8 cellular contexts compared by ENCODE assay signal in the genomic region with DNA sequence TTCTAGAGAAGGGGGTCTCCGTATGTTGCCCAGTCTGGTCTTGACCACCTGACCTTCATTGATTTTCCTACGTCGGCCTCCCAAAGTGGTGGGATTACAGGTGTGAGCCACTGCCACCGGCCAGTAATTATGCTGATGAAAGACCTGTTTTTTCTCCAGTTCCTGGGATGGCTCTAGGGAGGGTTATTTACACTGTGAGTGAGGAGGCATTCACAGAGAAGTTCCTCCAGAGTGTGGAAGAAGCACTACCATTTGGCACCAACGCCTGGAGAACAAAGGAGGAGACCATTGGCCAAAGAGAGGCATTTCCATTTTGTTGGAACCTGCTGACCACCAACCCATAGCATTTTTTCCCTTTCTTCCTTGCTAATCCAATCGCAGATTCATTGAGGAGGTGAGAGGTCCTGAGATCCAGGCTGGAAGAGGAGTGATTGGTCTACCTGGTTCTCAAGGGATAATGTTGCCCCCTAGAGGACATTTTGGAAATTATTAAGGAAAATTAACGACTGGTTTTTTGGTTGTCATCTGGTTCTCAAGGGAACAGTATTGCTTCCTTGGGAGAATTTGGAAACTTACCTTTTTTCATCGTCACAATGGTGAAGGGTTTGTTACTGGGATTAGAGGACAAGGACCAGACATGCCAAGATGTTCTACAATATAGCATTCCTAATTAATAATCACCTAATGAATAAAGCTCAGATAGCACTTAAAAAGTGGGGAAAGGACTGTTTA. TPM values are rescaled to one million over a fixed set of nuclear protein-coding genes. Genes with fewer than 3 reads are reported as not detected.
DNase-seq lines count a peak whose midpoint lies in the region; ATAC-seq and TF ChIP-seq lines count a peak whose summit lies in the region.

No MANE protein-coding gene starts in this region.

- peak; percentile 67 for DNase-seq in COR-L47 (lab: John Stamatoyannopoulos, UW)
- DNase-seq in NCI-H345 treated with DMSO at 0.1 percent for 48 hours (lab: John Stamatoyannopoulos, UW; ENCODE audit: unreplicated experiment), result peak; percentile 6
- DNase-seq in adipocyte (ENCODE audit: low read depth), result peak; percentile 93
- no peak for DNase-seq in right atrium auricular region (ENCODE audit: low spot score)
- no peak for DNase-seq in sigmoid colon

- peak overlapping the region; percentile 58 for H3K9ac ChIP-seq in adipocyte (ENCODE audit: low read length)

- H3K9me3 ChIP-seq in HEK293 (ENCODE audit: control insufficient read depth, insufficient read depth, low read depth, low read length) (no peaks in the 10 kb centered on the region), adipocyte (ENCODE audit: control insufficient read depth, low read length) (no peaks in the 10 kb centered on the region), right atrium auricular region (no peaks in the 10 kb centered on the region), sigmoid colon (no peaks in the 10 kb centered on the region)

- TF ChIP-seq CTCF in HEK293 (tag by site-specific recombination; IDR thresholded peaks at IDR 0.05), result peak; percentile 44; the same call in 1 of the 2 replicates
- TF ChIP-seq CTCF in right atrium auricular region (IDR thresholded peaks at IDR 0.05), result peak; percentile 47 to 84
- peak; percentile 70 to 88 (median 78) for TF ChIP-seq CTCF in sigmoid colon (IDR thresholded peaks at IDR 0.05)

- ATAC-seq in GM21723 (IDR thresholded peaks at IDR 0.05; ENCODE audit: unreplicated experiment) (no peak), HG02571 (IDR thresholded peaks at IDR 0.05; ENCODE audit: unreplicated experiment) (no peak)

- H3K36me3 ChIP-seq in HEK293 (ENCODE audit: control insufficient read depth in 2 of 2, insufficient read depth in 1 of 2, low read length in 2 of 2), result no peaks in the 10 kb centered on the region
- H3K36me3 ChIP-seq in adipocyte (ENCODE audit: control insufficient read depth, insufficient read depth, low read length, severe bottlenecking), result no peaks in the 10 kb centered on the region
- no peaks in the 10 kb centered on the region for H3K36me3 ChIP-seq in right atrium auricular region
- no peaks in the 10 kb centered on the region for H3K36me3 ChIP-seq in sigmoid colon

- TF ChIP-seq EP300 in sigmoid colon (IDR thresholded peaks at IDR 0.05), result no peak

- H3K4me1 ChIP-seq in HEK293 (ENCODE audit: control insufficient read depth, insufficient read depth, low read length), result no peaks in the 10 kb centered on the region
- peaks cover 23% of the 10 kb centered on the region for H3K4me1 ChIP-seq in adipocyte (ENCODE audit: control insufficient read depth, insufficient read depth, low read length)
- no peaks in the 10 kb centered on the region for H3K4me1 ChIP-seq in right atrium auricular region
- peaks cover 0 to 17% (median 10%) of the 10 kb centered on the region in 4 donors for H3K4me1 ChIP-seq in sigmoid colon

- POLR2A ChIA-PET in HEK293 (lab: Yijun Ruan, JAX), result interaction anchor here (0.9 to 1.3 kb wide), 2 partner anchors 12 to 112 kb away, joined by 4 to 7 read pairs; partner anchors contain the start of gene ZC3H4

- H3K4me3 ChIP-seq in HEK293 (ENCODE audit: low read depth, low read length) (no peak overlapping the region), adipocyte (ENCODE audit: low read length) (peak overlapping the region; percentile 5), right atrium auricular region (no peak overlapping the region), sigmoid colon (no peak overlapping the region)

- no peak for TF ChIP-seq POLR2A in sigmoid colon (IDR thresholded peaks at IDR 0.05)

- H3K27me3 ChIP-seq in adipocyte (replicated peaks; ENCODE audit: control insufficient read depth, insufficient read depth, low read length), result no peaks in the 10 kb centered on the region
- H3K27me3 ChIP-seq in right atrium auricular region, result no peaks in the 10 kb centered on the region
- H3K27me3 ChIP-seq in sigmoid colon, result no peaks in the 10 kb centered on the region

- CTCF ChIA-PET in HEK293 (lab: Yijun Ruan, JAX), result interaction anchor here (0.6 to 6.4 kb wide), 32 partner anchors 9 to 464 kb away, joined by 3 to 69 read pairs (median 4); partner anchors contain the start of genes DACT3 and ZC3H4

- no peak overlapping the region for H3K27ac ChIP-seq in HEK293 (ENCODE audit: extremely low read depth, low read depth, low read length)
- H3K27ac ChIP-seq in right atrium auricular region, result no peak overlapping the region
- peak overlapping the region; percentile 7 to 41 (median 35) for H3K27ac ChIP-seq in sigmoid colon

- 21 to 40% methylated on average over 8 of the region's 8 CpGs for WGBS in sigmoid colon, 2 donors

- intact Hi-C loops in sigmoid colon (cut with DNase I), result loop anchor here (1.0 to 5.0 kb wide), 2 partner anchors 46 to 88 kb away; no protein-coding TSS in a partner anchor

TF ChIP-seq in HEK293, 187 proteins besides CTCF, POLR2A, EP300 and RAD21 (continues in another document):
- TF ChIP-seq ZNF660 (tag by site-specific recombination; IDR thresholded peaks at IDR 0.05), result peak; percentile 73; the same call in 1 of the 2 replicates
- no peak for TF ChIP-seq ZSCAN30 (tag by site-specific recombination; IDR thresholded peaks at IDR 0.05)
- TF ChIP-seq ZSCAN23 (tag by site-specific recombination; IDR thresholded peaks at IDR 0.05), result no peak
- no peak for TF ChIP-seq ZNF140 (tag by site-specific recombination; IDR thresholded peaks at IDR 0.05)
- no peak for TF ChIP-seq ZNF768 (tag by site-specific recombination; IDR thresholded peaks at IDR 0.05)
- no peak for TF ChIP-seq REPIN1 (tag by site-specific recombination; IDR thresholded peaks at IDR 0.05; ENCODE audit: low read depth)
- no peak for TF ChIP-seq ZNF175 (tag by site-specific recombination; IDR thresholded peaks at IDR 0.05)
- no peak for TF ChIP-seq ZNF623 (tag by site-specific recombination; IDR thresholded peaks at IDR 0.05)
- TF ChIP-seq ZNF785 (tag by site-specific recombination; IDR thresholded peaks at IDR 0.05), result no peak
- no peak for TF ChIP-seq ZNF776 (tag by site-specific recombination; IDR thresholded peaks at IDR 0.05; ENCODE audit: borderline replicate concordance)
- TF ChIP-seq GLIS1 (tag by site-specific recombination; IDR thresholded peaks at IDR 0.05), result no peak; the same call in 1 of the 2 replicates
- no peak for TF ChIP-seq ZBTB21 (tag by site-specific recombination; IDR thresholded peaks at IDR 0.05)
- TF ChIP-seq IKZF3 (tag by site-specific recombination; IDR thresholded peaks at IDR 0.05), result peak; percentile 89
- no peak for TF ChIP-seq ZNF624 (tag by site-specific recombination; IDR thresholded peaks at IDR 0.05)
- TF ChIP-seq ZEB2 (tag by site-specific recombination; IDR thresholded peaks at IDR 0.05), result no peak
- TF ChIP-seq ZNF548 (tag by site-specific recombination; IDR thresholded peaks at IDR 0.05), result no peak
- no peak for TF ChIP-seq HOXA7 (CRISPR knock-in tag; IDR thresholded peaks at IDR 0.05; ENCODE audit: borderline replicate concordance)
- no peak for TF ChIP-seq ZBTB20 (tag by site-specific recombination; IDR thresholded peaks at IDR 0.05)
- TF ChIP-seq, protein P1, sequence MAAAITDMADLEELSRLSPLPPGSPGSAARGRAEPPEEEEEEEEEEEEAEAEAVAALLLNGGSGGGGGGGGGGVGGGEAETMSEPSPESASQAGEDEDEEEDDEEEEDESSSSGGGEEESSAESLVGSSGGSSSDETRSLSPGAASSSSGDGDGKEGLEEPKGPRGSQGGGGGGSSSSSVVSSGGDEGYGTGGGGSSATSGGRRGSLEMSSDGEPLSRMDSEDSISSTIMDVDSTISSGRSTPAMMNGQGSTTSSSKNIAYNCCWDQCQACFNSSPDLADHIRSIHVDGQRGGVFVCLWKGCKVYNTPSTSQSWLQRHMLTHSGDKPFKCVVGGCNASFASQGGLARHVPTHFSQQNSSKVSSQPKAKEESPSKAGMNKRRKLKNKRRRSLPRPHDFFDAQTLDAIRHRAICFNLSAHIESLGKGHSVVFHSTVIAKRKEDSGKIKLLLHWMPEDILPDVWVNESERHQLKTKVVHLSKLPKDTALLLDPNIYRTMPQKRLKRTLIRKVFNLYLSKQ (tag by site-specific recombination; IDR thresholded peaks at IDR 0.05; ENCODE audit: borderline replicate concordance), result no peak
- TF ChIP-seq, protein P2, sequence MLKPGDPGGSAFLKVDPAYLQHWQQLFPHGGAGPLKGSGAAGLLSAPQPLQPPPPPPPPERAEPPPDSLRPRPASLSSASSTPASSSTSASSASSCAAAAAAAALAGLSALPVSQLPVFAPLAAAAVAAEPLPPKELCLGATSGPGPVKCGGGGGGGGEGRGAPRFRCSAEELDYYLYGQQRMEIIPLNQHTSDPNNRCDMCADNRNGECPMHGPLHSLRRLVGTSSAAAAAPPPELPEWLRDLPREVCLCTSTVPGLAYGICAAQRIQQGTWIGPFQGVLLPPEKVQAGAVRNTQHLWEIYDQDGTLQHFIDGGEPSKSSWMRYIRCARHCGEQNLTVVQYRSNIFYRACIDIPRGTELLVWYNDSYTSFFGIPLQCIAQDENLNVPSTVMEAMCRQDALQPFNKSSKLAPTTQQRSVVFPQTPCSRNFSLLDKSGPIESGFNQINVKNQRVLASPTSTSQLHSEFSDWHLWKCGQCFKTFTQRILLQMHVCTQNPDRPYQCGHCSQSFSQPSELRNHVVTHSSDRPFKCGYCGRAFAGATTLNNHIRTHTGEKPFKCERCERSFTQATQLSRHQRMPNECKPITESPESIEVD (tag by site-specific recombination; IDR thresholded peaks at IDR 0.05), result no peak
- no peak for TF ChIP-seq ZBTB1 (tag by site-specific recombination; IDR thresholded peaks at IDR 0.05)
- peak; percentile 53; the same call in 1 of the 2 replicates for TF ChIP-seq PRDM1 (tag by site-specific recombination; IDR thresholded peaks at IDR 0.05)
- TF ChIP-seq, protein P3, sequence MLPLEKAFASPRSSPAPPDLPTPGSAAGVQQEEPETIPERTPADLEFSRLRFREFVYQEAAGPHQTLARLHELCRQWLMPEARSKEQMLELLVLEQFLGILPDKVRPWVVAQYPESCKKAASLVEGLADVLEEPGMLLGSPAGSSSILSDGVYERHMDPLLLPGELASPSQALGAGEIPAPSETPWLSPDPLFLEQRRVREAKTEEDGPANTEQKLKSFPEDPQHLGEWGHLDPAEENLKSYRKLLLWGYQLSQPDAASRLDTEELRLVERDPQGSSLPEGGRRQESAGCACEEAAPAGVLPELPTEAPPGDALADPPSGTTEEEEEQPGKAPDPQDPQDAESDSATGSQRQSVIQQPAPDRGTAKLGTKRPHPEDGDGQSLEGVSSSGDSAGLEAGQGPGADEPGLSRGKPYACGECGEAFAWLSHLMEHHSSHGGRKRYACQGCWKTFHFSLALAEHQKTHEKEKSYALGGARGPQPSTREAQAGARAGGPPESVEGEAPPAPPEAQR (tag by site-specific recombination; IDR thresholded peaks at IDR 0.05), result no peak
- no peak for TF ChIP-seq ZNF184 (tag by site-specific recombination; IDR thresholded peaks at IDR 0.05)

RNA-seq across cellular contexts. Expression of gene SAE1, which starts 5.5 kb away (rescaled TPM):
- total RNA-seq in right atrium auricular region (10 to 100 TPM; 43.7 to 48.7 TPM), sigmoid colon (100 to 1,000 TPM; 109 to 191 (median 161) TPM)
- 10 to 100 TPM; 50.5 to 82.6 (median 57.3) TPM for polyA plus RNA-seq in sigmoid colon

RNA-seq across cellular contexts. Expression of gene ZC3H4, which starts 11.5 kb away (rescaled TPM):
- 10 to 100 TPM; 15.4 to 18.0 TPM for total RNA-seq in right atrium auricular region
- 10 to 100 TPM; 19.3 to 25.3 (median 21.8) TPM for total RNA-seq in sigmoid colon
- 10 to 100 TPM in 1 of 3 donors, 1 to 10 TPM in 2; 5.4 to 21.9 (median 6.7) TPM for polyA plus RNA-seq in sigmoid colon

Comparison
In these comparisons a context has a peak if more than half of its experiments do, and no peak if none do; other contexts are left out.
1. DNase-seq: peak in COR-L47 (single experiment), NCI-H345 treated with DMSO at 0.1 percent for 48 hours (single experiment) and adipocyte (single experiment); none in right atrium auricular region (single experiment) and sigmoid colon (single experiment).
2. H3K27ac ChIP-seq: peak in sigmoid colon (4 of 4); none in HEK293 (single experiment) and right atrium auricular region (0 of 2).
3. Peak in every context shown above with its lines, with median percentiles within 50 percentile points of each other: CTCF ChIP-seq.